10 cellular contexts compared by ENCODE assay signal in the genomic region with DNA sequence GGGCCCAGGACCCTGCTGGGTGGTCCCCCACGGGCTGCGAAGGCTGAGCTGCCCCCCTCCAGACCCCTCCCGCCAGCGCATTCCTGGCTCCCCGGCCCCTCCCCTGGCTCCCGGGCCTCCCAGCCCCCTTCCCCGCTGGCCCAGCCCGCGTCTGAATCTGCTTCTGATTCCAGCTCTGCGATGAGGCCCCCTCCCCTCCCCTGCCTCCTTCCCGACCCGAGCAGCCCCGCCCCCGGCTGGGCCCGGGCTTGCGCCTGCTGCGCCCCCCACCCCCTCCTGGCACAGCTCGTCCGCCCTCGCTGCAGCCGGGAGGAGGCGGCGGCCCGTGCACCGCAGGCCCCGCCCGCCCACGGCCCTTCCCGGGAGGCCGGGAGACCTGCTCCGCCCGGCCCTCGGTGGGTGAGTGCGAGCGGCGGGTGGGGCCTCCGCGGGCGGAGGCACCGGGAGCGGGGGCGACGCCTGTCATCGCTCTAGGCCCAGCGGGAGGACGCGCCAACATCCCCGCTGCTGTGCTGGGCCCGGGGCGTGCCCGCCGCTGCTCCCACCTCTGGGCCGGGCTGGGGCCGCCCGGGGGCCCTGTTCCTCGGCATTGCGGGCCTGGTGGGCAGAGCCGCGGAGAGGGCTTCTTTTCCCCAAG. TPM values are rescaled to one million over a fixed set of nuclear protein-coding genes. Genes with fewer than 3 reads are reported as not detected.
DNase-seq lines count a peak whose midpoint lies in the region; ATAC-seq, FAIRE-seq and TF ChIP-seq lines count a peak whose summit lies in the region.
"Had no signal": no experiment of that assay in that cellular context is flagged by ENCODE, and none has a peak within 500 bp of the region (broad histone marks: within the 10 kb centered on the region; RNA-seq: fewer than 3 reads in every experiment).

A gene (plus strand): TSS at position 282 of the 637 bp plus-strand sequence. CDS start 405 bp downstream, outside the sequence.

- TF ChIP-seq POLR2A in NB4 (IDR thresholded peaks at IDR 0.05; ENCODE audit: extremely low read depth, insufficient read length), result peak; percentile 28

- H2AFZ ChIP-seq in astrocyte (ENCODE audit: low read depth, low read length), result peak within 1 kb of the TSS; percentile 41

- H3K27ac ChIP-seq in astrocyte (ENCODE audit: low read depth, low read length) (no peak within 1 kb of the TSS), mesodermal cell (ENCODE audit: low read depth, low read length, severe bottlenecking) (no peak within 1 kb of the TSS)
- H3K27ac ChIP-seq: neutrophil had no signal

- BruUV-seq in Caco-2 (replicated peaks; lab: Mats Ljungman, UMichigan), result no TSS peak

- intact Hi-C loops in Caco-2 (cut with micrococcal nuclease; ENCODE audit: unreplicated experiment), result no loop called here

- POLR2A ChIA-PET in Caco-2 (lab: Charles Lee), result interaction anchor here (1.0 kb wide), 1 partner anchor 12 kb away, joined by 4 read pairs; a partner anchor contains a TSS

- peaks cover 10% of the 10 kb centered on the region for H3K36me3 Mint-ChIP-seq in Caco-2 (ENCODE audit: insufficient read depth, unreplicated experiment)
- no peaks in the 10 kb centered on the region for H3K36me3 Mint-ChIP-seq in astrocyte (ENCODE audit: low read depth, unreplicated experiment)

- DNase-seq in Caco-2 (peak in 1 of 2 experiments; percentile 55), NB4 (ENCODE audit: low read depth) (peak; percentile 87), astrocyte (ENCODE audit: low read depth) (no peak), T-helper 9 cell (no peak)
- DNase-seq: activated T-cell treated with anti-CD3 and anti-CD28 coated beads, Interleukin-2, amount 50 U/mL, for 4 hours had no signal

- no peaks in the 10 kb centered on the region for H3K27me3 ChIP-seq in Caco-2 (replicated peaks; ENCODE audit: control insufficient read depth, insufficient read depth, low read length)
- H3K27me3 ChIP-seq in astrocyte (ENCODE audit: insufficient read depth, low read length), result no peaks in the 10 kb centered on the region

- H3K79me2 ChIP-seq in astrocyte (ENCODE audit: insufficient read depth, low read length), result peaks cover 4% of the 10 kb centered on the region

- peaks cover 24% of the 10 kb centered on the region for H4K20me1 ChIP-seq in astrocyte (ENCODE audit: insufficient read depth, low read length)

- H3K4me1 ChIP-seq in Caco-2 (peaks cover 38% of the 10 kb centered on the region), astrocyte (ENCODE audit: insufficient read depth, low read length) (peaks cover 30% of the 10 kb centered on the region), mesodermal cell (ENCODE audit: control insufficient read depth, insufficient read depth, low read length, poor library complexity, severe bottlenecking) (peaks cover 18% of the 10 kb centered on the region)

- WGBS in mesodermal cell (ENCODE audit: insufficient coverage in 2 of 2), 2 experiments, result 1 to 2% methylated on average over 22 to 37 of the region's 59 CpGs

- H3K4me3 ChIP-seq in Caco-2 (ENCODE audit: low read depth, low read length) (peak within 1 kb of the TSS; percentile 14), NB4 (ENCODE audit: low read depth, low read length) (peak within 1 kb of the TSS; percentile 21), astrocyte (ENCODE audit: insufficient read depth, low read depth, low read length) (no peak within 1 kb of the TSS), mesodermal cell (ENCODE audit: extremely low read depth, insufficient read depth, low read length, poor library complexity, severe bottlenecking) (peak within 1 kb of the TSS; percentile 32)

- H3K36me3 ChIP-seq in Caco-2 (ENCODE audit: control insufficient read depth, insufficient read depth, low read length), result no peaks in the 10 kb centered on the region
- H3K36me3 ChIP-seq in astrocyte (ENCODE audit: insufficient read depth, low read length), result no peaks in the 10 kb centered on the region
- no peaks in the 10 kb centered on the region for H3K36me3 ChIP-seq in mesodermal cell (ENCODE audit: control insufficient read depth, insufficient read depth, low read length)
- H3K36me3 ChIP-seq: neutrophil had no signal

- CTCF ChIA-PET in Caco-2 (lab: Charles Lee), result interaction anchor here (0.7 kb wide), 1 partner anchor 389 kb away, joined by 4 read pairs; no protein-coding TSS in a partner anchor

- H3K9me3 Mint-ChIP-seq in Caco-2 (ENCODE audit: unreplicated experiment) (no peaks in the 10 kb centered on the region), astrocyte (ENCODE audit: unreplicated experiment) (no peaks in the 10 kb centered on the region)
- H3K9me3 Mint-ChIP-seq: activated T-cell treated with anti-CD3 and anti-CD28 coated beads, Interleukin-2, amount 50 U/mL, for 4 hours had no signal

- H3K4me1 Mint-ChIP-seq in Caco-2 (ENCODE audit: low read depth, unreplicated experiment) (peaks cover 11% of the 10 kb centered on the region), astrocyte (ENCODE audit: low read depth, unreplicated experiment) (peaks cover 3% of the 10 kb centered on the region)

- H3K9ac ChIP-seq in astrocyte (ENCODE audit: low read length), result no peak within 1 kb of the TSS

- H3K4me3 Mint-ChIP-seq in Caco-2 (ENCODE audit: unreplicated experiment) (peak within 1 kb of the TSS; percentile 45), astrocyte (ENCODE audit: unreplicated experiment) (peak within 1 kb of the TSS; percentile 40)
- H3K4me3 Mint-ChIP-seq: activated T-cell treated with anti-CD3 and anti-CD28 coated beads, Interleukin-2, amount 50 U/mL, for 4 hours had no signal

- no peak within 1 kb of the TSS for H3K27ac Mint-ChIP-seq in Caco-2 (ENCODE audit: unreplicated experiment)
- H3K27ac Mint-ChIP-seq in astrocyte (ENCODE audit: unreplicated experiment), result no peak within 1 kb of the TSS

- TF ChIP-seq CTCF in Caco-2 (IDR thresholded peaks at IDR 0.05; ENCODE audit: insufficient read depth in 1 of 2, low read depth in 1 of 2, low read length in 1 of 2, severe bottlenecking in 1 of 2, unreplicated experiment in 1 of 2) (no peak), NB4 (IDR thresholded peaks at IDR 0.05; ENCODE audit: low read depth, low read length) (no peak), astrocyte (IDR thresholded peaks at IDR 0.05; ENCODE audit: insufficient read depth, low read depth, low read length) (no peak)

- H3K27me3 Mint-ChIP-seq in Caco-2 (ENCODE audit: insufficient read depth, unreplicated experiment) (no peaks in the 10 kb centered on the region), astrocyte (ENCODE audit: low read depth, unreplicated experiment) (peaks cover 15% of the 10 kb centered on the region)

- FAIRE-seq in astrocyte (lab: Jason Lieb, UNC), result no peak

- H3K4me2 ChIP-seq in astrocyte (ENCODE audit: low read length), result peak within 1 kb of the TSS; percentile 63

- ATAC-seq in GM18511 (IDR thresholded peaks at IDR 0.05; ENCODE audit: unreplicated experiment) (no peak), GM19328 (IDR thresholded peaks at IDR 0.05; ENCODE audit: unreplicated experiment) (no peak), GM21515 (IDR thresholded peaks at IDR 0.05; ENCODE audit: unreplicated experiment) (no peak)
- ATAC-seq: activated T-cell treated with anti-CD3 and anti-CD28 coated beads, Interleukin-2, amount 50 U/mL, for 4 hours had no signal

- H3K9me3 ChIP-seq in Caco-2, result no peaks in the 10 kb centered on the region
- no peaks in the 10 kb centered on the region for H3K9me3 ChIP-seq in astrocyte (ENCODE audit: insufficient read depth, low read depth, low read length)
- H3K9me3 ChIP-seq in mesodermal cell (ENCODE audit: control insufficient read depth, low read length), result no peaks in the 10 kb centered on the region
- H3K9me3 ChIP-seq: neutrophil had no signal

RNA-seq across cellular contexts. Expression of the gene that starts here (rescaled TPM):
- total RNA-seq in Caco-2 (2022), result 0.30 and 0.39 TPM in 2 replicates
- 1.1 and 1.3 TPM in 2 replicates for total RNA-seq in astrocyte
- 0.70 TPM for polyA plus RNA-seq in mesodermal cell (2013, experiment 1 of 2)
- polyA plus RNA-seq in mesodermal cell (2013, experiment 2 of 2), result 0.30 TPM
- total RNA-seq: activated T-cell treated with anti-CD3 and anti-CD28 coated beads, Interleukin-2, amount 50 U/mL, for 4 hours had no signal
